Comparison of ENCODE assay signal across 21 cellular contexts in genomic region chr10:37711617-37712488, GRCh38.
"Had no signal": no experiment of that assay in that cellular context is flagged by ENCODE, and none has a peak within 500 bp of the region (broad histone marks: within the 10 kb centered on the region; RNA-seq: fewer than 3 reads in every experiment).

No MANE protein-coding gene starts in this region.

- DNase-seq: activated CD4-positive, alpha-beta T cell treated with anti-CD3 and anti-CD28 coated beads for 1 hour; activated CD4-positive, alpha-beta T cell treated with anti-CD3 and anti-CD28 coated beads, Interleukin-2, amount 50 U/mL, for 4 hours; activated CD8-positive, alpha-beta memory T cell treated with anti-CD3 and anti-CD28 coated beads for 24 hours; activated CD8-positive, alpha-beta memory T cell treated with anti-CD3 and anti-CD28 coated beads, Interleukin-2, amount 50 U/mL, for 4 hours; activated naive CD4-positive, alpha-beta T cell treated with Interleukin-2 at 50 U/mL for 16 hours; activated naive CD8-positive, alpha-beta T cell treated with anti-CD3 and anti-CD28 coated beads for 36 hours; activated T-cell treated with anti-CD3 and anti-CD28 coated beads, Interleukin-2, amount 50 U/mL, for 24 hours; amniotic stem cell; effector CD4-positive, alpha-beta T cell; nephron progenitor cell; stimulated activated CD4-positive, alpha-beta T cell treated with anti-CD3 and anti-CD28 coated beads, Interleukin-2, amount 100 ng/mL, for 48 hours; stimulated activated CD8-positive, alpha-beta memory T cell treated with anti-CD3 and anti-CD28 coated beads, Interleukin-4, amount 100 ng/mL, for 48 hours; stimulated activated naive B cell treated with anti-CD40 and anti-IgM and Interleukin-4, amounts not matched to agents 10 μg/mL and 1 μg/mL and 100 μg/mL, for 72 hours; T-helper 1 cell had no signal

- H3K4me3 ChIP-seq: cardiac muscle cell, smooth muscle cell had no signal

- FAIRE-seq: endometrium, keratinocyte, TTC549 had no signal

- H3K4me1 Mint-ChIP-seq: activated naive CD8-positive, alpha-beta T cell treated with anti-CD3 and anti-CD28 coated beads for 36 hours; nephron progenitor cell; stimulated activated naive B cell treated with anti-CD40 and anti-IgM and Interleukin-4, amounts not matched to agents 10 μg/mL and 1 μg/mL and 100 μg/mL, for 72 hours had no signal

- H3K27me3 ChIP-seq: cardiac muscle cell had no signal

- H3K36me3 Mint-ChIP-seq: activated naive CD8-positive, alpha-beta T cell treated with anti-CD3 and anti-CD28 coated beads for 36 hours; stimulated activated naive B cell treated with anti-CD40 and anti-IgM and Interleukin-4, amounts not matched to agents 10 μg/mL and 1 μg/mL and 100 μg/mL, for 72 hours had no signal

- H3K36me3 ChIP-seq: cardiac muscle cell had no signal

- H3K27ac Mint-ChIP-seq: activated naive CD8-positive, alpha-beta T cell treated with anti-CD3 and anti-CD28 coated beads for 36 hours; activated T-cell treated with anti-CD3 and anti-CD28 coated beads, Interleukin-2, amount 50 U/mL, for 24 hours; activated T-helper 2 cell treated with anti-CD3 and anti-CD28 coated beads, Interferon-gamma antibody, Interleukin-2, Interleukin-4, amounts not matched to agents 10 μg/mL and 5 μg/mL and 100 μg/mL, durations not matched to agents 14 hours and 24 hours and 36 hours; dendritic cell treated with granulocyte-macrophage colony-stimulating factor and Interleukin-4, amounts not matched to agents 40 ng/mL and 50 ng/mL, for 4 days; nephron progenitor cell; stimulated activated naive B cell treated with anti-CD40 and anti-IgM and Interleukin-4, amounts not matched to agents 10 μg/mL and 1 μg/mL and 100 μg/mL, for 72 hours had no signal

- H3K4me3 Mint-ChIP-seq: activated naive CD8-positive, alpha-beta T cell treated with anti-CD3 and anti-CD28 coated beads for 36 hours; activated T-cell treated with anti-CD3 and anti-CD28 coated beads, Interleukin-2, amount 50 U/mL, for 24 hours; dendritic cell treated with granulocyte-macrophage colony-stimulating factor and Interleukin-4, amounts not matched to agents 40 ng/mL and 50 ng/mL, for 4 days; nephron progenitor cell; stimulated activated naive B cell treated with anti-CD40 and anti-IgM and Interleukin-4, amounts not matched to agents 10 μg/mL and 1 μg/mL and 100 μg/mL, for 72 hours had no signal

- H3K27me3 Mint-ChIP-seq: activated naive CD8-positive, alpha-beta T cell treated with anti-CD3 and anti-CD28 coated beads for 36 hours; activated T-cell treated with anti-CD3 and anti-CD28 coated beads, Interleukin-2, amount 50 U/mL, for 24 hours; dendritic cell treated with granulocyte-macrophage colony-stimulating factor and Interleukin-4, amounts not matched to agents 40 ng/mL and 50 ng/mL, for 4 days; stimulated activated naive B cell treated with anti-CD40 and anti-IgM and Interleukin-4, amounts not matched to agents 10 μg/mL and 1 μg/mL and 100 μg/mL, for 72 hours had no signal
